ENCODE assay signal across 8 cellular contexts in genomic region chr19:36972594-36972993, GRCh38. TPM values are rescaled to one million over a fixed set of nuclear protein-coding genes. Genes with fewer than 3 reads are reported as not detected.
DNase-seq lines count a peak whose midpoint lies in the region; ATAC-seq, FAIRE-seq and TF ChIP-seq lines count a peak whose summit lies in the region.

No MANE protein-coding gene starts in this region.

- TF ChIP-seq CTCF in GM12878 (IDR thresholded peaks at IDR 0.05 in 2 of 3, conservative IDR thresholded peaks at IDR 0.05 in 1 of 3; ENCODE audit: control insufficient read depth in 2 of 3, extremely low read depth in 1 of 3, insufficient read depth in 1 of 3, low read depth in 3 of 3, low read length in 3 of 3) = no peak
- TF ChIP-seq CTCF in kidney (IDR thresholded peaks at IDR 0.05; ENCODE audit: borderline replicate concordance, extremely low read depth, insufficient read depth) = no peak
- TF ChIP-seq CTCF in thoracic aorta (IDR thresholded peaks at IDR 0.05) = no peak

- H4K20me1 ChIP-seq in GM12878 (ENCODE audit: control insufficient read depth, insufficient read depth) = no peaks in the 10 kb centered on the region

- H3K27me3 ChIP-seq in GM12878 (replicated peaks in 1 of 2; ENCODE audit: control insufficient read depth in 2 of 2, insufficient read depth in 2 of 2, low read length in 1 of 2) = no peaks in the 10 kb centered on the region
- no peaks in the 10 kb centered on the region for H3K27me3 ChIP-seq in thoracic aorta (replicated peaks; ENCODE audit: insufficient read depth)

- H2AFZ ChIP-seq in GM12878 (ENCODE audit: control insufficient read depth, low read depth, low read length) = peak overlapping the region; percentile 48; the same call in 1 of the 2 replicates

- H3K9ac ChIP-seq in GM12878 (ENCODE audit: control insufficient read depth, insufficient read depth, low read length) (no peak overlapping the region), kidney (ENCODE audit: low read length in 2 of 2) (peak overlapping the region; percentile 24 to 81)

- WGBS in GM12878 (ENCODE audit: insufficient coverage, insufficient replicate concordance, low lambda C conversion rate, missing lambda C conversion rate) = 64% methylated on average over 26 of the region's 26 CpGs

- H3K27me3 Mint-ChIP-seq in activated T-cell treated with anti-CD3 and anti-CD28 coated beads, Interleukin-2, amount 50 U/mL, for 24 hours = no peaks in the 10 kb centered on the region

- no peak for DNase-seq in activated T-cell treated with anti-CD3 and anti-CD28 coated beads, Interleukin-2, amount 50 U/mL, for 24 hours
- DNase-seq in activated T-cell treated with anti-CD3 and anti-CD28 coated beads, Interleukin-2, amount 50 U/mL, for 48 hours = no peak
- DNase-seq in GM12878 (ENCODE audit: low read depth, low spot score) (no peak), kidney (peak; percentile 61), thoracic aorta (ENCODE audit: low spot score) (no peak), COLO829 (ENCODE audit: low spot score) (no peak)
- DNase-seq in NK-92 treated with Interleukin-12 subunit alpha and Interleukin-12 subunit beta, amount 100 ng/mL, for 24 hours (lab: John Stamatoyannopoulos, UW) = no peak
- no peak for DNase-seq in stimulated activated CD4-positive, alpha-beta T cell treated with anti-CD3 and anti-CD28 coated beads, Interleukin-12 subunit alpha, Interleukin-12 subunit beta, amount 100 ng/mL, for 4 hours

- peaks cover 21% of the 10 kb centered on the region for H3K4me1 Mint-ChIP-seq in activated T-cell treated with anti-CD3 and anti-CD28 coated beads, Interleukin-2, amount 50 U/mL, for 24 hours (ENCODE audit: low read depth)

- H3K36me3 ChIP-seq in GM12878 (ENCODE audit: control insufficient read depth in 2 of 2, insufficient read depth in 2 of 2, low read length in 1 of 2) (no peaks in the 10 kb centered on the region), kidney (ENCODE audit: control insufficient read depth in 1 of 2, insufficient read depth in 2 of 2, low read length in 2 of 2) (no peaks in the 10 kb centered on the region), thoracic aorta (no peaks in the 10 kb centered on the region)

- H3K4me1 ChIP-seq in GM12878 (ENCODE audit: control insufficient read depth, insufficient read depth, low read length) = no peaks in the 10 kb centered on the region
- H3K4me1 ChIP-seq in kidney (ENCODE audit: control insufficient read depth in 1 of 2, insufficient read depth in 1 of 2, low read depth in 1 of 2, low read length in 2 of 2) = peaks cover 0 to 9% of the 10 kb centered on the region in 2 donors
- H3K4me1 ChIP-seq in thoracic aorta (ENCODE audit: control insufficient read depth in 1 of 2, low read depth in 2 of 2) = peaks cover 4 to 15% of the 10 kb centered on the region in 2 donors

- H3K4me3 Mint-ChIP-seq in activated T-cell treated with anti-CD3 and anti-CD28 coated beads, Interleukin-2, amount 50 U/mL, for 24 hours = peak overlapping the region; percentile 88

- RAD21 ChIA-PET in GM12878 (lab: Charles Lee; ENCODE audit: unreplicated experiment) = no interaction called here

- ATAC-seq in GM12878 = no peak
- no peak for ATAC-seq in thoracic aorta (ENCODE audit: insufficient number of reproducible peaks, low FRiP score, low read depth)

- peaks cover 8% of the 10 kb centered on the region for H3K9me3 Mint-ChIP-seq in activated T-cell treated with anti-CD3 and anti-CD28 coated beads, Interleukin-2, amount 50 U/mL, for 24 hours

- no peak for TF ChIP-seq POLR2A in GM12878 (IDR thresholded peaks at IDR 0.05; ENCODE audit: low read depth, low read length)

- TF ChIP-seq EP300 in GM12878 (IDR thresholded peaks at IDR 0.05; ENCODE audit: borderline replicate concordance in 1 of 2, control insufficient read depth in 1 of 2, low read depth in 2 of 2, low read length in 2 of 2) = no peak

- BruUV-seq in GM12878 (replicated peaks; lab: Mats Ljungman, UMichigan) = no TSS peak

- TF ChIP-seq RAD21 in GM12878 (IDR thresholded peaks at IDR 0.05; ENCODE audit: insufficient read depth, low read depth, low read length) = no peak

- intact Hi-C loops in GM12878 (cut with micrococcal nuclease; ENCODE audit: unreplicated experiment) (no loop called here), kidney (cut with DNase I) (no loop called here)

- SMC1A ChIA-PET in GM12878 (lab: Charles Lee; ENCODE audit: uncharacterized antibody, unreplicated experiment) = no interaction called here

- no peaks in the 10 kb centered on the region for H3K79me2 ChIP-seq in GM12878 (ENCODE audit: control insufficient read depth, insufficient read depth, low read length)

- in situ Hi-C loops in GM12878 (cut with MboI) = no loop called here

- CTCF ChIA-PET in GM12878 (lab: Yijun Ruan, JAX) = no interaction called here

- peak overlapping the region; percentile 43; the same call in 1 of the 2 replicates for H3K4me2 ChIP-seq in GM12878 (ENCODE audit: control insufficient read depth, insufficient read depth)

- H3K27ac ChIP-seq in GM12878 (ENCODE audit: control insufficient read depth, insufficient read depth) (no peak overlapping the region), kidney (ENCODE audit: low read depth in 2 of 2, low read length in 2 of 2) (peak overlapping the region; percentile 85 to 87), thoracic aorta (peak overlapping the region; percentile 64 to 78)

- H3K9me3 ChIP-seq in GM12878 (replicated peaks; ENCODE audit: control insufficient read depth, insufficient read depth, low read length) = peaks cover 2% of the 10 kb centered on the region; the same call in 1 of the 3 replicates
- no peaks in the 10 kb centered on the region for H3K9me3 ChIP-seq in kidney (ENCODE audit: control insufficient read depth in 1 of 2, low read length in 2 of 2)
- H3K9me3 ChIP-seq in thoracic aorta = no peaks in the 10 kb centered on the region

- peak overlapping the region; percentile 94 for H3K27ac Mint-ChIP-seq in activated T-cell treated with anti-CD3 and anti-CD28 coated beads, Interleukin-2, amount 50 U/mL, for 24 hours

- peaks cover 62% of the 10 kb centered on the region for H3K36me3 Mint-ChIP-seq in activated T-cell treated with anti-CD3 and anti-CD28 coated beads, Interleukin-2, amount 50 U/mL, for 24 hours (ENCODE audit: low read depth)

- H3K4me3 ChIP-seq in GM12878 (no peak overlapping the region), kidney (ENCODE audit: low read length in 2 of 2) (peak overlapping the region; percentile 85 to 95), thoracic aorta (peak overlapping the region; percentile 88)

- POLR2A ChIA-PET in GM12878 (lab: Charles Lee) = no interaction called here

- FAIRE-seq in GM12878 (lab: Jason Lieb, UNC) (no peak), kidney (lab: Jason Lieb, UNC) (no peak)

RNA-seq across cellular contexts. Expression of gene ZNF568, which starts 56.5 kb away (rescaled TPM):
- 1.5 and 1.9 TPM in 2 replicates for total RNA-seq in GM12878 (2013; cell fraction: nucleolus; rRNA removed)
- total RNA-seq in GM12878 (2014; rRNA removed) (0.17 and 2.0 TPM in 2 replicates), GM12878 (2014; rRNA removed; fragmentation: Illumina TruSeq; extraction: Trizol) (0.28 and 0.72 TPM in 2 replicates), GM12878 (2021) (0.48 and 0.77 TPM in 2 replicates), kidney (13.1 TPM), thoracic aorta (10 to 100 TPM in 1 of 2 donors, 1 to 10 TPM in 1; 9.2 to 19.7 TPM)
- polyA plus RNA-seq in GM12878 (2011; ENCODE audit: low read depth) = 1.5 TPM
- polyA plus RNA-seq in GM12878 (2011; rRNA removed) (0.16 and 0.40 TPM in 2 replicates), GM12878 (2014; fragmentation: Illumina TruSeq; extraction: Trizol) (0.29 and 0.41 TPM in 2 replicates), GM12878 (2014; fragmentation: Nextera tagmentation; extraction: Ambion mirVana) (under 1 TPM; 0.16 to 0.31 TPM), GM12878 (2014; rRNA removed) (0.23 and 0.24 TPM in 2 replicates), GM12878 (2016; fragmentation: Nextera tagmentation; extraction: Ambion mirVana) (under 1 TPM; 0.21 to 0.52 TPM), kidney (ENCODE audit: insufficient read depth, low read depth, low replicate concordance) (6.5 TPM)
- polyA plus RNA-seq in GM12878 (2011; cell fraction: cytosol; rRNA removed) = 0.13 TPM in 1 of 2 replicates, not detected in the other
- 0.13 and 0.30 TPM in 2 replicates for polyA plus RNA-seq in GM12878 (2011; cell fraction: nucleus; rRNA removed)
- polyA plus RNA-seq in GM12878 (2012) = 2.1 and 2.9 TPM in 2 replicates
- 0.31 and 0.44 TPM in 2 replicates for polyA minus RNA-seq in GM12878 (2011; rRNA and poly(A)+ RNA removed)
- polyA minus RNA-seq in GM12878 (2011; cell fraction: cytosol; rRNA and poly(A)+ RNA removed) = not detected in 2 replicates
- polyA minus RNA-seq in GM12878 (2011; cell fraction: nucleus; rRNA and poly(A)+ RNA removed) = 1.2 TPM in 1 of 2 replicates, not detected in the other

RNA-seq across cellular contexts. Expression of gene ZNF829, which starts 56.5 kb away (rescaled TPM):
- total RNA-seq in GM12878 (2013; cell fraction: nucleolus; rRNA removed) = 0.58 and 0.66 TPM in 2 replicates
- total RNA-seq in GM12878 (2014; rRNA removed) = 0.34 and 0.54 TPM in 2 replicates
- total RNA-seq in GM12878 (2014; rRNA removed; fragmentation: Illumina TruSeq; extraction: Trizol) = 0.60 and 0.63 TPM in 2 replicates
- 0.23 and 0.32 TPM in 2 replicates for total RNA-seq in GM12878 (2021)
- polyA plus RNA-seq in GM12878 (2011; ENCODE audit: low read depth) = 0.84 TPM
- polyA plus RNA-seq in GM12878 (2011; rRNA removed) = 0.08 and 0.12 TPM in 2 replicates
- 0.03 and 0.10 TPM in 2 replicates for polyA plus RNA-seq in GM12878 (2011; cell fraction: cytosol; rRNA removed)
- polyA plus RNA-seq in GM12878 (2011; cell fraction: nucleus; rRNA removed) = 0.04 and 0.07 TPM in 2 replicates
- 1.1 and 1.4 TPM in 2 replicates for polyA plus RNA-seq in GM12878 (2012)
- polyA plus RNA-seq in GM12878 (2014; fragmentation: Illumina TruSeq; extraction: Trizol) = 0.40 and 0.57 TPM in 2 replicates
- under 1 TPM; 0.21 to 0.26 TPM for polyA plus RNA-seq in GM12878 (2014; fragmentation: Nextera tagmentation; extraction: Ambion mirVana)
- 0.18 and 0.19 TPM in 2 replicates for polyA plus RNA-seq in GM12878 (2014; rRNA removed)
- polyA plus RNA-seq in GM12878 (2016; fragmentation: Nextera tagmentation; extraction: Ambion mirVana) = under 1 TPM; 0.13 to 0.14 TPM
- 0.07 and 0.10 TPM in 2 replicates for polyA minus RNA-seq in GM12878 (2011; rRNA and poly(A)+ RNA removed)
- not detected in 2 replicates for polyA minus RNA-seq in GM12878 (2011; cell fraction: cytosol; rRNA and poly(A)+ RNA removed)
- 0.10 and 0.12 TPM in 2 replicates for polyA minus RNA-seq in GM12878 (2011; cell fraction: nucleus; rRNA and poly(A)+ RNA removed)
- 4.4 TPM for total RNA-seq in kidney
- 1.2 TPM for polyA plus RNA-seq in kidney (ENCODE audit: insufficient read depth, low read depth, low replicate concordance)
- 1 to 10 TPM; 1.2 to 2.7 TPM for total RNA-seq in thoracic aorta
